ENCODE assay signal across 1 cellular context in the genomic region with DNA sequence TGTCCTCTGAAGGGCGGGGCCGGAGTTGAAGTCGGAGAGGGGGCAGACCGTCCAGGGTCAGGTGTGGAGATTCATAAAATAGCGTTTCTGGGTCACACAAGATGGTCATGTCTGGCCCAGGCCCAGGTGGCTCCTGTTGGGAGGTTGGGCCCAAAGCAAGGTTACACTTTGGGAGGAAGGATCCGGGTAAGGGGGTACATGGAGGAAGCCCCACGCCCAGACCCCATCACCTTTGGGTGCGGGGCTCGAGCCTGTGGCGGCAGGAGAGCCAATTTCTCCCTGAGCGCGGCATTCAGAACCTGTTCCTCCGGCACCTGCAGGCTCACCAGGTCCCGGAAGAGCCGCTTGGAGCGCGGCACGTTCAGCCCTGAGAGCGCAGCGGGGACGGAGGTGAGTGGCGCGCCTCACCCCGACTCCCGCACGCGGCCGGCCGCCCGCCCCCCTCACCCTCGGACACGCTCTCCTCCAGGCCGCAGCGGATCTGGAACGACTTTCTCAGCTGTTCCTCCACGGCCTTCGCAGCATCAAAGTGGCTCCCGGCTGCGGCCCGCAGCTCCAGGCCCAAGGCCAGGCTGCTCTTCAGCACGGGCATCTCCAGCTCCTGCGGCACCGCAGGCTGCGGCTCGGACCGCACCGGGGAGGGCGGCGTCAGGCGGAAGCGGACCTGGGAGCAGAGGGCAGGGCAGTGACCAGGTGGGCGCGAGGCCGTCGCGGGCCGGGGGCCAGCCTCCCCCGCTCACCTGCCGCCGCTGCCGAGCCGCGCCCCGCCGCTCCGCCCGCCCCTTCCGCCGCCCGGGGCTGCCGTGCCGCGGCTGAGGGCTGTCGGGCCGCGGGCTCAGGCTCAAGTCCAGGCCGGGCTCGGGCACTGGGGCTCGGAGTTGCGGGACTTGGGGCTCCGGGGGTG.
TF ChIP-seq lines count a peak whose summit lies in the region.

No MANE protein-coding gene starts in this region.

TF ChIP-seq in HEK293, 187 proteins besides CTCF, POLR2A, EP300 and RAD21 (continued from another document):
- TF ChIP-seq, protein P1, sequence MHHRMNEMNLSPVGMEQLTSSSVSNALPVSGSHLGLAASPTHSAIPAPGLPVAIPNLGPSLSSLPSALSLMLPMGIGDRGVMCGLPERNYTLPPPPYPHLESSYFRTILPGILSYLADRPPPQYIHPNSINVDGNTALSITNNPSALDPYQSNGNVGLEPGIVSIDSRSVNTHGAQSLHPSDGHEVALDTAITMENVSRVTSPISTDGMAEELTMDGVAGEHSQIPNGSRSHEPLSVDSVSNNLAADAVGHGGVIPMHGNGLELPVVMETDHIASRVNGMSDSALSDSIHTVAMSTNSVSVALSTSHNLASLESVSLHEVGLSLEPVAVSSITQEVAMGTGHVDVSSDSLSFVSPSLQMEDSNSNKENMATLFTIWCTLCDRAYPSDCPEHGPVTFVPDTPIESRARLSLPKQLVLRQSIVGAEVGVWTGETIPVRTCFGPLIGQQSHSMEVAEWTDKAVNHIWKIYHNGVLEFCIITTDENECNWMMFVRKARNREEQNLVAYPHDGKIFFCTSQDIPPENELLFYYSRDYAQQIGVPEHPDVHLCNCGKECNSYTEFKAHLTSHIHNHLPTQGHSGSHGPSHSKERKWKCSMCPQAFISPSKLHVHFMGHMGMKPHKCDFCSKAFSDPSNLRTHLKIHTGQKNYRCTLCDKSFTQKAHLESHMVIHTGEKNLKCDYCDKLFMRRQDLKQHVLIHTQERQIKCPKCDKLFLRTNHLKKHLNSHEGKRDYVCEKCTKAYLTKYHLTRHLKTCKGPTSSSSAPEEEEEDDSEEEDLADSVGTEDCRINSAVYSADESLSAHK (tag by site-specific recombination; IDR thresholded peaks at IDR 0.05), result no peak
- 0 out of 2 replicates have a peak, but pooled peaks have one; percentile 22 for TF ChIP-seq ZNF629 (tag by site-specific recombination; IDR thresholded peaks at IDR 0.05)
- peak; percentile 58; the same call in 1 of the 2 replicates for TF ChIP-seq ZSCAN30 (tag by site-specific recombination; IDR thresholded peaks at IDR 0.05)
- no peak for TF ChIP-seq ZFP3 (tag by site-specific recombination; IDR thresholded peaks at IDR 0.05; ENCODE audit: low read depth)
- no peak for TF ChIP-seq ZNF155 (tag by site-specific recombination; IDR thresholded peaks at IDR 0.05)
- peak; percentile 63 for TF ChIP-seq ZNF501 (tag by site-specific recombination; IDR thresholded peaks at IDR 0.05)
- TF ChIP-seq ZNF24 (tag by site-specific recombination; IDR thresholded peaks at IDR 0.05), result 0 out of 2 replicates have a peak, but pooled peaks have one; percentile 51
- TF ChIP-seq, protein P2, sequence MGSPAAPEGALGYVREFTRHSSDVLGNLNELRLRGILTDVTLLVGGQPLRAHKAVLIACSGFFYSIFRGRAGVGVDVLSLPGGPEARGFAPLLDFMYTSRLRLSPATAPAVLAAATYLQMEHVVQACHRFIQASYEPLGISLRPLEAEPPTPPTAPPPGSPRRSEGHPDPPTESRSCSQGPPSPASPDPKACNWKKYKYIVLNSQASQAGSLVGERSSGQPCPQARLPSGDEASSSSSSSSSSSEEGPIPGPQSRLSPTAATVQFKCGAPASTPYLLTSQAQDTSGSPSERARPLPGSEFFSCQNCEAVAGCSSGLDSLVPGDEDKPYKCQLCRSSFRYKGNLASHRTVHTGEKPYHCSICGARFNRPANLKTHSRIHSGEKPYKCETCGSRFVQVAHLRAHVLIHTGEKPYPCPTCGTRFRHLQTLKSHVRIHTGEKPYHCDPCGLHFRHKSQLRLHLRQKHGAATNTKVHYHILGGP (tag by site-specific recombination; IDR thresholded peaks at IDR 0.05), result no peak
TF ChIP-seq in HEK293: peak in this region for 41.
